ENCODE assay signal across 8 cellular contexts in the genomic region with DNA sequence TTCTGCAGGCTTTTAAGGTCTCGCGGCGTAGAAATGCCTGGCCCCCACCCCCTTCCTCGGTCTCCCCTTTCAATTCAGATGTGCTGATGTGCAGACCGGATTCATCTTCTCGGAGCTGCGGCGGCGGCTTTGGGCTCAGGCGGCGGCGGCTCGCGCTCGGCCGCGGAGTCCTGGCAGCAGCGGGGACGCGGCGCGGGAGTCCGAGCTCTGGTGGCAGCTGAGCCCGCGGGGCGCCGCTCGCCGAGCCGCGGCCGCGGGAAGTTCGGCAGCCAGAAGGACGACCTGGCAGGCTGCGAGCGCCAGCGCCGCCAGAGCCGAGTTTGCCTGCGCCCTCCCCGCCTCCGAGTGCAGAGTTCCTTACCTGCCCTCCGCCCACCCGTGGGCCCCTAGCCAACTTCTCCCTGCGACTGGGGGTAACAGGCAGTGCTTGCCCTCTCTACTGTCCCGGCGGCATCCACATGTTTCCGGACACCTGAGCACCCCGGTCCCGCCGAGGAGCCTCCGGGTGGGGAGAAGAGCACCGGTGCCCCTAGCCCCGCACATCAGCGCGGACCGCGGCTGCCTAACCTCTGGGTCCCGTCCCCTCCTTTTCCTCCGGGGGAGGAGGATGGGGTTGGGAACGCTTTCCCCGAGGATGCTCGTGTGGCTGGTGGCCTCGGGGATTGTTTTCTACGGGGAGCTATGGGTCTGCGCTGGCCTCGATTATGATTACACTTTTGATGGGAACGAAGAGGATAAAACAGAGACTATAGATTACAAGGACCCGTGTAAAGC. TPM values are rescaled to one million over a fixed set of nuclear protein-coding genes. Genes with fewer than 3 reads are reported as not detected.
DNase-seq lines count a peak whose midpoint lies in the region; ATAC-seq and TF ChIP-seq lines count a peak whose summit lies in the region.

No MANE protein-coding gene starts in this region.

- POLR2A ChIA-PET in WTC11 (lab: Charles Lee): interaction anchor here (0.7 kb wide), 1 partner anchor 546 kb away, joined by 3 read pairs; a partner anchor contains a TSS

- H3K4me2 ChIP-seq in H9 (ENCODE audit: insufficient read depth, insufficient read length, low read length): peak overlapping the region; percentile 96

- no peak overlapping the region for H3K9ac ChIP-seq in H9 (ENCODE audit: extremely low read depth, insufficient read length, low read length)

- no peaks in the 10 kb centered on the region for H4K20me1 ChIP-seq in H9 (ENCODE audit: control insufficient read depth, insufficient read depth, insufficient read length)

- no peak overlapping the region for H2BK15ac ChIP-seq in H9 (ENCODE audit: low read depth, low read length)

- peaks cover 79% of the 10 kb centered on the region for H3K27me3 Mint-ChIP-seq in H9 (ENCODE audit: low read depth)
- H3K27me3 Mint-ChIP-seq in WTC11 (ENCODE audit: low read depth): peaks cover 59% of the 10 kb centered on the region

- CTCF ChIA-PET in WTC11 (lab: Charles Lee): interaction anchor here (1.0 kb wide), 1 partner anchor 337 kb away, joined by 3 read pairs; no protein-coding TSS in a partner anchor

- no CpG with 5 or more reads among the region's 70 CpGs for WGBS in H9 (ENCODE audit: extremely low coverage, insufficient read length, low lambda C conversion rate)
- WGBS in heart right ventricle, 2 donors: 0 to 1% methylated on average over 66 to 70 of the region's 70 CpGs
- WGBS in psoas muscle, 3 donors: 0 to 1% (median 1%) methylated on average over 61 to 70 of the region's 70 CpGs

- peaks cover 23% of the 10 kb centered on the region for H3K23me2 ChIP-seq in H9 (ENCODE audit: insufficient read length, low read depth, low read length, poor library complexity, severe bottlenecking)

- peak; percentile 10 for DNase-seq in AG08395 (ENCODE audit: low spot score)
- peak; percentile 48 for DNase-seq in H9
- DNase-seq in WTC11 (ENCODE audit: low spot score): peak; percentile 57
- peak; percentile 13 to 36 for DNase-seq in heart right ventricle
- DNase-seq in psoas muscle: peak; percentile 33 to 58
- DNase-seq in NOMO-1 (lab: John Stamatoyannopoulos, UW; ENCODE audit: unreplicated experiment in 2 of 2): no peak

- H3K23ac ChIP-seq in H9 (ENCODE audit: insufficient read length, low read depth, low read length): no peak overlapping the region

- peaks cover 20 to 24% of the 10 kb centered on the region in 2 experiments for H3K4me1 Mint-ChIP-seq in H9
- peaks cover 19% of the 10 kb centered on the region for H3K4me1 Mint-ChIP-seq in WTC11

- no peak overlapping the region for H2BK20ac ChIP-seq in H9 (ENCODE audit: low read depth, low read length, poor library complexity, severe bottlenecking)

- H2BK120ac ChIP-seq in H9 (ENCODE audit: low read depth, low read length, poor library complexity, severe bottlenecking): no peak overlapping the region

- no peak overlapping the region for H3K56ac ChIP-seq in H9 (ENCODE audit: insufficient read length, low read depth, low read length)

- no peaks in the 10 kb centered on the region for H3K36me3 ChIP-seq in heart right ventricle
- H3K36me3 ChIP-seq in psoas muscle (ENCODE audit: insufficient read depth in 1 of 2, low read depth in 1 of 2): no peaks in the 10 kb centered on the region

- H3K9me3 ChIP-seq in H9 (ENCODE audit: control insufficient read depth, low read depth, low read length): no peaks in the 10 kb centered on the region
- H3K9me3 ChIP-seq in heart right ventricle: no peaks in the 10 kb centered on the region
- H3K9me3 ChIP-seq in psoas muscle: no peaks in the 10 kb centered on the region

- H3K36me3 Mint-ChIP-seq in H9 (ENCODE audit: insufficient read depth in 1 of 3, low read depth in 3 of 3) (no peaks in the 10 kb centered on the region), WTC11 (no peaks in the 10 kb centered on the region; the same call in 1 of the 2 replicates)

- H3K27ac ChIP-seq in H9 (ENCODE audit: insufficient read length, low read depth, low read length) (no peak overlapping the region), heart right ventricle (peak overlapping the region in 4 of 10 donors; percentile 36 to 63 (median 45)), psoas muscle (no peak overlapping the region)

- H3K4me3 Mint-ChIP-seq in H9: peak overlapping the region; percentile 64 to 89
- H3K4me3 Mint-ChIP-seq in WTC11: peak overlapping the region; percentile 82

- H3K79me1 ChIP-seq in H9 (ENCODE audit: insufficient read depth, low read depth, low read length, poor library complexity, severe bottlenecking): no peaks in the 10 kb centered on the region

- no peak overlapping the region for H3K27ac Mint-ChIP-seq in H9
- H3K27ac Mint-ChIP-seq in WTC11: no peak overlapping the region

- no peak overlapping the region for H4K91ac ChIP-seq in H9 (ENCODE audit: insufficient read length, low read depth, low read length)

- H2BK5ac ChIP-seq in H9 (ENCODE audit: insufficient read length, low read length): no peak overlapping the region

- no peaks in the 10 kb centered on the region for H3K79me2 ChIP-seq in H9 (ENCODE audit: insufficient read depth, low read length)

- H3T11ph ChIP-seq in H9 (ENCODE audit: low read length): no peak overlapping the region

- ATAC-seq in WTC11 (peak; percentile 63), heart right ventricle (peak; percentile 63 to 85 (median 73)), psoas muscle (peak; percentile 13 to 77 (median 48)), GM19452 (IDR thresholded peaks at IDR 0.05; ENCODE audit: unreplicated experiment) (no peak), HG02588 (IDR thresholded peaks at IDR 0.05; ENCODE audit: unreplicated experiment) (no peak)

- H3K14ac ChIP-seq in H9 (ENCODE audit: insufficient read depth, low read length): no peak overlapping the region

- H4K8ac ChIP-seq in H9 (replicated peaks; ENCODE audit: insufficient read length, low read depth, low read length): no peak overlapping the region

- H3K4me3 ChIP-seq in heart right ventricle: peak overlapping the region; percentile 49 to 73 (median 60)
- H3K4me3 ChIP-seq in psoas muscle: peak overlapping the region; percentile 65

- no peak overlapping the region for H2AFZ ChIP-seq in H9 (ENCODE audit: low read length)

- no peak overlapping the region for H3K18ac ChIP-seq in H9 (ENCODE audit: insufficient read length, low read depth, low read length)

- no peak overlapping the region for H2AK5ac ChIP-seq in H9 (ENCODE audit: insufficient read length, low read length)

- H2BK12ac ChIP-seq in H9 (ENCODE audit: insufficient read length, low read depth, low read length): no peak overlapping the region

- intact Hi-C loops in heart right ventricle (cut with DNase I) (loop anchor here in 3 of 10 donors (5.0 to 10.0 kb wide), 3 partner anchors 211 to 339 kb away; no protein-coding TSS in a partner anchor), psoas muscle (cut with DNase I) (loop anchor here in 1 of 2 donors (10.0 kb wide), 1 partner anchor 221 kb away; no protein-coding TSS in a partner anchor)

- H3K9me3 Mint-ChIP-seq in H9 (peaks cover 0 to 4% of the 10 kb centered on the region in 2 experiments; a peak in 1 of 5 replicates), WTC11 (no peaks in the 10 kb centered on the region)

- TF ChIP-seq CTCF in H9 (conservative IDR thresholded peaks at IDR 0.05): no peak
- no peak for TF ChIP-seq CTCF in WTC11 (IDR thresholded peaks at IDR 0.05)
- TF ChIP-seq CTCF in heart right ventricle (IDR thresholded peaks at IDR 0.05): no peak
- no peak for TF ChIP-seq CTCF in psoas muscle (IDR thresholded peaks at IDR 0.05)

- H3K27me3 ChIP-seq in H9 (ENCODE audit: insufficient read depth, low read length): peaks cover 27% of the 10 kb centered on the region; the same call in 1 of the 2 replicates
- H3K27me3 ChIP-seq in heart right ventricle: peaks cover 0 to 47% (median 10%) of the 10 kb centered on the region in 7 donors
- peaks cover 0 to 54% (median 0%) of the 10 kb centered on the region in 3 donors for H3K27me3 ChIP-seq in psoas muscle (ENCODE audit: insufficient read depth in 3 of 3, low read length in 2 of 3)

- H4K5ac ChIP-seq in H9 (ENCODE audit: insufficient read length, low read depth, low read length): no peak overlapping the region

- no peak overlapping the region for H3K4ac ChIP-seq in H9 (ENCODE audit: low read depth, low read length)

- H3K4me1 ChIP-seq in H9 (ENCODE audit: insufficient read depth, low read length) (no peaks in the 10 kb centered on the region), heart right ventricle (peaks cover 0 to 24% (median 18%) of the 10 kb centered on the region in 9 donors), psoas muscle (no peaks in the 10 kb centered on the region)

TF ChIP-seq in WTC11, 78 proteins besides CTCF, POLR2A, EP300 and RAD21 (continues in another document):
- TF ChIP-seq SOX15 (CRISPR knock-in tag; IDR thresholded peaks at IDR 0.05) (no peak), ESRRA (CRISPR knock-in tag; IDR thresholded peaks at IDR 0.05; ENCODE audit: borderline replicate concordance) (0 out of 2 replicates have a peak, but pooled peaks have one; percentile 23), ZNF263 (CRISPR knock-in tag; IDR thresholded peaks at IDR 0.05; ENCODE audit: low read depth) (no peak), MYBL2 (CRISPR knock-in tag; IDR thresholded peaks at IDR 0.05) (no peak), FOXP1 (CRISPR knock-in tag; IDR thresholded peaks at IDR 0.05; ENCODE audit: borderline replicate concordance) (peak; percentile 59), ZNF121 (CRISPR knock-in tag; IDR thresholded peaks at IDR 0.05) (no peak), NR1H2 (CRISPR knock-in tag; IDR thresholded peaks at IDR 0.05) (no peak), FOXK1 (CRISPR knock-in tag; IDR thresholded peaks at IDR 0.05) (0 out of 2 replicates have a peak, but pooled peaks have one; percentile 20)
- TF ChIP-seq, protein P1, sequence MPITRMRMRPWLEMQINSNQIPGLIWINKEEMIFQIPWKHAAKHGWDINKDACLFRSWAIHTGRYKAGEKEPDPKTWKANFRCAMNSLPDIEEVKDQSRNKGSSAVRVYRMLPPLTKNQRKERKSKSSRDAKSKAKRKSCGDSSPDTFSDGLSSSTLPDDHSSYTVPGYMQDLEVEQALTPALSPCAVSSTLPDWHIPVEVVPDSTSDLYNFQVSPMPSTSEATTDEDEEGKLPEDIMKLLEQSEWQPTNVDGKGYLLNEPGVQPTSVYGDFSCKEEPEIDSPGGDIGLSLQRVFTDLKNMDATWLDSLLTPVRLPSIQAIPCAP (CRISPR knock-in tag; IDR thresholded peaks at IDR 0.05): no peak
- TF ChIP-seq, protein P2, sequence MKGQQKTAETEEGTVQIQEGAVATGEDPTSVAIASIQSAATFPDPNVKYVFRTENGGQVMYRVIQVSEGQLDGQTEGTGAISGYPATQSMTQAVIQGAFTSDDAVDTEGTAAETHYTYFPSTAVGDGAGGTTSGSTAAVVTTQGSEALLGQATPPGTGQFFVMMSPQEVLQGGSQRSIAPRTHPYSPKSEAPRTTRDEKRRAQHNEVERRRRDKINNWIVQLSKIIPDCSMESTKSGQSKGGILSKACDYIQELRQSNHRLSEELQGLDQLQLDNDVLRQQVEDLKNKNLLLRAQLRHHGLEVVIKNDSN (CRISPR knock-in tag; IDR thresholded peaks at IDR 0.05): no peak

RNA-seq across cellular contexts. Expression of a gene that starts 0.4 kb away (rescaled TPM):
- total RNA-seq in H9 (2021) (not detected in 2 replicates), WTC11 (2021) (0.46 to 0.98 TPM (median 0.63 TPM) in 3 replicates), heart right ventricle (1 to 10 TPM in 3 of 10 donors, under 1 TPM in 7; 0.17 to 2.3 (median 0.71) TPM), psoas muscle (under 1 TPM; 0.54 to 0.89 (median 0.79) TPM)
- polyA plus RNA-seq in heart right ventricle (1 to 10 TPM in 1 of 2 donors, under 1 TPM in 1; 0.51 to 1.2 TPM), psoas muscle (under 1 TPM; 0.23 to 0.42 (median 0.24) TPM)

Comparison
In these comparisons a context has a peak if more than half of its experiments do, and no peak if none do; other contexts are left out.
1. DNase-seq: peak in AG08395 (single experiment), H9 (single experiment), WTC11 (single experiment), heart right ventricle (2 of 2) and psoas muscle (2 of 2); none in NOMO-1 (0 of 2).
2. ATAC-seq: peak in WTC11 (single experiment), heart right ventricle (8 of 8) and psoas muscle (4 of 4); none in GM19452 (single experiment) and HG02588 (single experiment).